Comparison of ENCODE assay signal across 19 cellular contexts in genomic region chr11:12415567-12415966, GRCh38.
"Had no signal": no experiment of that assay in that cellular context is flagged by ENCODE, and none has a peak within 500 bp of the region (broad histone marks: within the 10 kb centered on the region; RNA-seq: fewer than 3 reads in every experiment).

No MANE protein-coding gene starts in this region.

- H3K9me3 ChIP-seq: prostate gland, SJCRH30, upper lobe of left lung had no signal

- H3K9me3 Mint-ChIP-seq: activated CD4-positive, alpha-beta memory T cell treated with anti-CD3 and anti-CD28 coated beads for 36 hours; activated naive CD8-positive, alpha-beta T cell treated with anti-CD3 and anti-CD28 coated beads, Interleukin-2, amount 10 ng/mL, durations not matched to agents 7 days and 5 days; natural killer cell; stimulated activated effector memory CD8-positive, alpha-beta T cell treated with anti-CD3 and anti-CD28 coated beads, Interleukin-12 subunit alpha, Interleukin-12 subunit beta, amount 100 ng/mL, for 72 hours; stimulated activated naive CD8-positive, alpha-beta T cell treated with anti-CD3 and anti-CD28 coated beads, Interleukin-15, amount 100 ng/mL, for 72 hours; T-helper 1 cell treated with Interleukin-12 subunit alpha and Interleukin-12 subunit beta and Interleukin-4 antibody, amounts not matched to agents 30 μg/mL and 1 μg/mL, for 36 hours had no signal

- H3K36me3 ChIP-seq: prostate gland, SJCRH30, upper lobe of left lung had no signal

- H3K4me3 Mint-ChIP-seq: activated CD4-positive, alpha-beta memory T cell treated with anti-CD3 and anti-CD28 coated beads for 36 hours; activated naive CD8-positive, alpha-beta T cell treated with anti-CD3 and anti-CD28 coated beads, Interleukin-2, amount 10 ng/mL, durations not matched to agents 7 days and 5 days; natural killer cell; stimulated activated effector memory CD8-positive, alpha-beta T cell treated with anti-CD3 and anti-CD28 coated beads, Interleukin-12 subunit alpha, Interleukin-12 subunit beta, amount 100 ng/mL, for 72 hours; stimulated activated naive CD8-positive, alpha-beta T cell treated with anti-CD3 and anti-CD28 coated beads, Interleukin-15, amount 100 ng/mL, for 72 hours; T-helper 1 cell treated with Interleukin-12 subunit alpha and Interleukin-12 subunit beta and Interleukin-4 antibody, amounts not matched to agents 30 μg/mL and 1 μg/mL, for 36 hours had no signal

- ATAC-seq: left ventricle myocardium superior; natural killer cell; right cardiac atrium; stimulated activated effector memory CD8-positive, alpha-beta T cell treated with anti-CD3 and anti-CD28 coated beads, Interleukin-12 subunit alpha, Interleukin-12 subunit beta, amount 100 ng/mL, for 72 hours; stimulated activated naive CD8-positive, alpha-beta T cell treated with anti-CD3 and anti-CD28 coated beads, Interleukin-15, amount 100 ng/mL, for 72 hours had no signal

- DNase-seq: activated CD4-positive, alpha-beta memory T cell treated with anti-CD3 and anti-CD28 coated beads for 36 hours; activated CD4-positive, alpha-beta T cell treated with anti-CD3 and anti-CD28 coated beads for 48 hours; activated naive CD4-positive, alpha-beta T cell treated with Interleukin-2 at 50 U/mL for 16 hours; activated naive CD8-positive, alpha-beta T cell treated with anti-CD3 and anti-CD28 coated beads, Interleukin-2, amount 10 ng/mL, durations not matched to agents 7 days and 5 days; activated T-cell treated with anti-CD3 and anti-CD28 coated beads, Interleukin-2, amount 50 U/mL, for 48 hours; amniotic stem cell; cerebellar nuclear complex; head of caudate nucleus; left ventricle myocardium superior; natural killer cell; right cardiac atrium; SJCRH30; stimulated activated CD4-positive, alpha-beta T cell treated with anti-CD3 and anti-CD28 coated beads, Interleukin-1b, Interleukin-23, amount 100 ng/mL, for 48 hours; stimulated activated naive CD8-positive, alpha-beta T cell treated with anti-CD3 and anti-CD28 coated beads, Interleukin-15, amount 100 ng/mL, for 72 hours; upper lobe of left lung had no signal

- H3K4me1 Mint-ChIP-seq: activated naive CD8-positive, alpha-beta T cell treated with anti-CD3 and anti-CD28 coated beads, Interleukin-2, amount 10 ng/mL, durations not matched to agents 7 days and 5 days; natural killer cell; stimulated activated effector memory CD8-positive, alpha-beta T cell treated with anti-CD3 and anti-CD28 coated beads, Interleukin-12 subunit alpha, Interleukin-12 subunit beta, amount 100 ng/mL, for 72 hours; stimulated activated naive CD8-positive, alpha-beta T cell treated with anti-CD3 and anti-CD28 coated beads, Interleukin-15, amount 100 ng/mL, for 72 hours had no signal

- H3K4me3 ChIP-seq: coronary artery, prostate gland, SJCRH30, upper lobe of left lung had no signal

- H3K27me3 Mint-ChIP-seq: activated CD4-positive, alpha-beta memory T cell treated with anti-CD3 and anti-CD28 coated beads for 36 hours had no signal

- H3K27me3 ChIP-seq: SJCRH30, upper lobe of left lung had no signal

- H3K27ac ChIP-seq: SJCRH30, upper lobe of left lung had no signal

- H3K27ac Mint-ChIP-seq: activated CD4-positive, alpha-beta memory T cell treated with anti-CD3 and anti-CD28 coated beads for 36 hours; activated naive CD8-positive, alpha-beta T cell treated with anti-CD3 and anti-CD28 coated beads, Interleukin-2, amount 10 ng/mL, durations not matched to agents 7 days and 5 days; natural killer cell; stimulated activated effector memory CD8-positive, alpha-beta T cell treated with anti-CD3 and anti-CD28 coated beads, Interleukin-12 subunit alpha, Interleukin-12 subunit beta, amount 100 ng/mL, for 72 hours; stimulated activated naive CD8-positive, alpha-beta T cell treated with anti-CD3 and anti-CD28 coated beads, Interleukin-15, amount 100 ng/mL, for 72 hours; T-helper 1 cell treated with Interleukin-12 subunit alpha and Interleukin-12 subunit beta and Interleukin-4 antibody, amounts not matched to agents 30 μg/mL and 1 μg/mL, for 36 hours had no signal

- H3K4me1 ChIP-seq: prostate gland had no signal

- H3K36me3 Mint-ChIP-seq: activated CD4-positive, alpha-beta memory T cell treated with anti-CD3 and anti-CD28 coated beads for 36 hours; activated naive CD8-positive, alpha-beta T cell treated with anti-CD3 and anti-CD28 coated beads, Interleukin-2, amount 10 ng/mL, durations not matched to agents 7 days and 5 days; natural killer cell; stimulated activated effector memory CD8-positive, alpha-beta T cell treated with anti-CD3 and anti-CD28 coated beads, Interleukin-12 subunit alpha, Interleukin-12 subunit beta, amount 100 ng/mL, for 72 hours had no signal
